22 cellular contexts compared by ENCODE assay signal in the genomic region with DNA sequence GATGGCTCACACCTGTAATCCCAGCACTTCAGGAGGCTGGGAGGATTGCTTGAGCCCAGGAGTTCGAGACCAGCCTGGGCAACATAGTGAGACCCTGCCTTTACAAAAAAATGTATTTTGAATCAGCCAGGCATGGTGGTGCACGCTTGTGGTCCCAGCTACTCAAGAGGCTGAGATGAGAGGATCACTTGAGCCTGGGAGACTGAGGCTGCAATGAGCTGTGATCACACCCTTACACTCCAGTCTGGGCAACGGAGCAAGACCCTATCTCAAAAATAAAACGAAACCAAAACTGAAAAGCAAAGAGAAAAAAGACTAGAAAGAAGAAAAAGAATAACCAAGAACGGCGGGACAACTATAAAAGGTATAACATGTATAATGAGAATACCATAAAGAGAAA. TPM values are rescaled to one million over a fixed set of nuclear protein-coding genes. Genes with fewer than 3 reads are reported as not detected.
DNase-seq lines count a peak whose midpoint lies in the region; ATAC-seq, FAIRE-seq and TF ChIP-seq lines count a peak whose summit lies in the region.
"Had no signal": no experiment of that assay in that cellular context is flagged by ENCODE, and none has a peak within 500 bp of the region (broad histone marks: within the 10 kb centered on the region; RNA-seq: fewer than 3 reads in every experiment).

No MANE protein-coding gene starts in this region.

- in situ Hi-C loops in HepG2 (cut with HindIII; ENCODE audit: extremely low pct_ligation_motif_present, low pct_unique_long_range_greater_than_20kb) = no loop called here

- no peaks in the 10 kb centered on the region for H4K20me1 ChIP-seq in HepG2 (ENCODE audit: insufficient read depth, low read length)
- no peaks in the 10 kb centered on the region for H4K20me1 ChIP-seq in OCI-LY1 (ENCODE audit: insufficient read depth, low read length)
- H4K20me1 ChIP-seq: BLaER1 treated with 17β-estradiol and CSF1 and Interleukin-3, amounts not matched to agents 10 nM and 100 nM had no signal

- H3K4me1 Mint-ChIP-seq in effector memory CD8-positive, alpha-beta T cell (ENCODE audit: low read depth in 2 of 2) = no peaks in the 10 kb centered on the region
- H3K4me1 Mint-ChIP-seq: B cell had no signal

- no peak for TF ChIP-seq EP300 in HepG2 (IDR thresholded peaks at IDR 0.05; ENCODE audit: low read depth in 2 of 2, low read length in 2 of 2)
- TF ChIP-seq EP300 in HepG2 (CRISPR knock-in tag; IDR thresholded peaks at IDR 0.05; ENCODE audit: borderline replicate concordance) = no peak

- H3F3A ChIP-seq in OCI-LY1 (ENCODE audit: insufficient read depth, low read length) = no peaks in the 10 kb centered on the region

- BruUV-seq in HepG2 (replicated peaks; lab: Mats Ljungman, UMichigan) = no TSS peak

- no peak overlapping the region for H3K27ac ChIP-seq in HepG2 (ENCODE audit: extremely low read length, insufficient read depth, low read length)
- H3K27ac ChIP-seq in right lobe of liver = no peak overlapping the region
- no peak overlapping the region for H3K27ac ChIP-seq in OCI-LY1 (ENCODE audit: low read depth, low read length, poor library complexity, severe bottlenecking)
- H3K27ac ChIP-seq: BLaER1 treated with 17β-estradiol and CSF1 and Interleukin-3, amounts not matched to agents 10 nM and 100 nM; GM23248 had no signal

- H3K4me1 ChIP-seq in HepG2 (ENCODE audit: insufficient read depth, low read length) (peaks cover 10% of the 10 kb centered on the region), right lobe of liver (no peaks in the 10 kb centered on the region), OCI-LY1 (ENCODE audit: insufficient read depth, low read length, severe bottlenecking) (no peaks in the 10 kb centered on the region)
- H3K4me1 ChIP-seq: BLaER1 treated with 17β-estradiol and CSF1 and Interleukin-3, amounts not matched to agents 10 nM and 100 nM had no signal

- H3K79me2 ChIP-seq in HepG2 (ENCODE audit: insufficient read depth, low read length) (no peaks in the 10 kb centered on the region), OCI-LY1 (ENCODE audit: insufficient read depth, low read length) (no peaks in the 10 kb centered on the region)

- POLR2A ChIA-PET in HepG2 (lab: Yijun Ruan, JAX) = no interaction called here

- TF ChIP-seq CTCF in HepG2 (CRISPR knock-in tag; IDR thresholded peaks at IDR 0.05) (no peak), right lobe of liver (IDR thresholded peaks at IDR 0.05) (no peak), OCI-LY1 (IDR thresholded peaks at IDR 0.05; ENCODE audit: low read length) (no peak)

- peaks cover 32 to 57% of the 10 kb centered on the region in 2 donors for H3K27me3 Mint-ChIP-seq in effector memory CD8-positive, alpha-beta T cell

- no peaks in the 10 kb centered on the region for H3K9me3 ChIP-seq in HepG2 (ENCODE audit: low read length)
- no peaks in the 10 kb centered on the region for H3K9me3 ChIP-seq in right lobe of liver
- H3K9me3 ChIP-seq in OCI-LY1 (ENCODE audit: low read length) = no peaks in the 10 kb centered on the region
- H3K9me3 ChIP-seq: BLaER1 treated with 17β-estradiol and CSF1 and Interleukin-3, amounts not matched to agents 10 nM and 100 nM had no signal

- CTCF ChIA-PET in HepG2 (lab: Yijun Ruan, JAX; ENCODE audit: low intra/inter-chr PET ratio, low total read pairs) = no interaction called here

- intact Hi-C loops in HepG2 (cut with micrococcal nuclease; ENCODE audit: unreplicated experiment) = no loop called here
- intact Hi-C loops in right lobe of liver (cut with DNase I) = no loop called here

- H3K4me3 Mint-ChIP-seq in effector memory CD8-positive, alpha-beta T cell = peak overlapping the region; percentile 3 to 34
- H3K4me3 Mint-ChIP-seq: B cell; CD8-positive, alpha-beta T cell; IgD-negative memory B cell had no signal

- H3K27ac Mint-ChIP-seq in effector memory CD8-positive, alpha-beta T cell = peak overlapping the region in 1 of 2 donors; percentile 6
- H3K27ac Mint-ChIP-seq: CD8-positive, alpha-beta T cell; IgD-negative memory B cell had no signal

- 49% methylated on average over 6 of the region's 6 CpGs for WGBS in HepG2 (ENCODE audit: low lambda C conversion rate)
- WGBS in right lobe of liver (ENCODE audit: insufficient coverage, low coverage, low lambda C conversion rate, missing lambda C conversion rate) = 43% methylated on average over 4 of the region's 6 CpGs

- no peak for ATAC-seq in HepG2
- no peak for ATAC-seq in right lobe of liver
- ATAC-seq in effector memory CD8-positive, alpha-beta T cell (replicated peaks) = no peak
- ATAC-seq: CD8-positive, alpha-beta T cell; HCT116 had no signal

- no peak overlapping the region for H2AFZ ChIP-seq in HepG2 (ENCODE audit: low read length)
- no peak overlapping the region for H2AFZ ChIP-seq in OCI-LY1 (ENCODE audit: low read length)
- H2AFZ ChIP-seq: GM23248 had no signal

- H3K4me3 ChIP-seq in HepG2 (replicated peaks in 1 of 3; ENCODE audit: insufficient read depth in 1 of 3, low read depth in 2 of 3, low read length in 3 of 3) (no peak overlapping the region), right lobe of liver (no peak overlapping the region), OCI-LY1 (ENCODE audit: low read depth, low read length, poor library complexity, severe bottlenecking) (no peak overlapping the region)
- H3K4me3 ChIP-seq: BLaER1 treated with 17β-estradiol and CSF1 and Interleukin-3, amounts not matched to agents 10 nM and 100 nM; GM23248 had no signal

- H3K9me3 Mint-ChIP-seq in effector memory CD8-positive, alpha-beta T cell = no peaks in the 10 kb centered on the region
- H3K9me3 Mint-ChIP-seq: CD8-positive, alpha-beta T cell; IgD-negative memory B cell had no signal

- DNase-seq in HepG2 (ENCODE audit: low spot score) (no peak), right lobe of liver (no peak), OCI-M2 (lab: John Stamatoyannopoulos, UW; ENCODE audit: unreplicated experiment) (no peak), NOMO-1 (lab: John Stamatoyannopoulos, UW; ENCODE audit: unreplicated experiment in 2 of 2) (no peak), COLO668 (lab: John Stamatoyannopoulos, UW; ENCODE audit: unreplicated experiment) (no peak)
- DNase-seq in effector memory CD8-positive, alpha-beta T cell = no peak
- DNase-seq: 8988T; CD8-positive, alpha-beta T cell; COR-L47; DMS 273 treated with DMSO at 0.1 percent for 48 hours; DMS53; GM23248; H7 had no signal

- no peaks in the 10 kb centered on the region for H3K36me3 ChIP-seq in HepG2 (replicated peaks in 1 of 2; ENCODE audit: control insufficient read depth in 1 of 2, insufficient read depth in 2 of 2, low read length in 2 of 2)
- no peaks in the 10 kb centered on the region for H3K36me3 ChIP-seq in right lobe of liver
- no peaks in the 10 kb centered on the region for H3K36me3 ChIP-seq in OCI-LY1 (ENCODE audit: insufficient read depth, low read length)
- H3K36me3 ChIP-seq: BLaER1 treated with 17β-estradiol and CSF1 and Interleukin-3, amounts not matched to agents 10 nM and 100 nM had no signal

- TF ChIP-seq RAD21 in HepG2 (CRISPR knock-in tag; IDR thresholded peaks at IDR 0.05) = no peak

- H3K9ac ChIP-seq in HepG2 (ENCODE audit: insufficient read depth, low read depth, low read length) (no peak overlapping the region), OCI-LY1 (ENCODE audit: low read length) (no peak overlapping the region)
- H3K9ac ChIP-seq: BLaER1 treated with 17β-estradiol and CSF1 and Interleukin-3, amounts not matched to agents 10 nM and 100 nM; GM23248 had no signal

- no peak for TF ChIP-seq POLR2A in HepG2 (IDR thresholded peaks at IDR 0.05; ENCODE audit: insufficient read depth in 1 of 2, low read depth in 2 of 2, low read length in 2 of 2)
- no peak for TF ChIP-seq POLR2A in right lobe of liver (IDR thresholded peaks at IDR 0.05)

- no peak overlapping the region for H3K4me2 ChIP-seq in HepG2 (ENCODE audit: low read depth, low read length)
- H3K4me2 ChIP-seq in OCI-LY1 (ENCODE audit: low read length) = peak overlapping the region; percentile 23; the same call in 1 of the 2 replicates
- H3K4me2 ChIP-seq: BLaER1 treated with 17β-estradiol and CSF1 and Interleukin-3, amounts not matched to agents 10 nM and 100 nM had no signal

- no peaks in the 10 kb centered on the region for H3K36me3 Mint-ChIP-seq in effector memory CD8-positive, alpha-beta T cell (ENCODE audit: insufficient read depth)
- H3K36me3 Mint-ChIP-seq: CD8-positive, alpha-beta T cell had no signal

- no peaks in the 10 kb centered on the region for H3K9me2 ChIP-seq in OCI-LY1 (ENCODE audit: low read depth, low read length)

- no peaks in the 10 kb centered on the region for H3K27me3 ChIP-seq in HepG2 (ENCODE audit: control insufficient read depth in 1 of 2, insufficient read depth in 2 of 2, low read length in 2 of 2)
- H3K27me3 ChIP-seq in right lobe of liver = no peaks in the 10 kb centered on the region
- no peaks in the 10 kb centered on the region; the same call in 1 of the 2 replicates for H3K27me3 ChIP-seq in OCI-LY1 (ENCODE audit: insufficient read depth, low read length)
- H3K27me3 ChIP-seq: BLaER1 treated with 17β-estradiol and CSF1 and Interleukin-3, amounts not matched to agents 10 nM and 100 nM had no signal

- FAIRE-seq in HepG2 (lab: Jason Lieb, UNC) = no peak
- FAIRE-seq: G401.6, GM12891, GM19239, HTR-8/SVneo had no signal

TF ChIP-seq in HepG2, 621 proteins besides CTCF, POLR2A, EP300 and RAD21 (continues in another document):
- no peak for TF ChIP-seq ZNF780A (CRISPR knock-in tag; IDR thresholded peaks at IDR 0.05)

RNA-seq across cellular contexts. Expression of a gene that starts 15.4 kb away (rescaled TPM):
- total RNA-seq in HepG2 (2016; rRNA removed; fragmentation: Illumina TruSeq; extraction: Trizol) (0.04 and 0.11 TPM in 2 replicates), right lobe of liver (under 1 TPM; 0.20 to 0.68 (median 0.37) TPM)
- total RNA-seq in HepG2 (2016; cell fraction: cytosol; rRNA removed; fragmentation: Illumina TruSeq; extraction: Trizol; ENCODE audit: low read depth) = not detected in 2 replicates
- total RNA-seq in HepG2 (2016; cell fraction: insoluble cytoplasmic fraction; rRNA removed; fragmentation: Illumina TruSeq; extraction: Trizol) = 0.13 and 0.17 TPM in 2 replicates
- 0.06 and 0.07 TPM in 2 replicates for total RNA-seq in HepG2 (2016; cell fraction: membrane; rRNA removed; fragmentation: Illumina TruSeq; extraction: Trizol)
- 0.41 and 0.68 TPM in 2 replicates for total RNA-seq in HepG2 (2016; cell fraction: nucleus; rRNA removed; fragmentation: Illumina TruSeq; extraction: Trizol)
- polyA plus RNA-seq in HepG2 (2011; rRNA removed) = 0.32 and 0.69 TPM in 2 replicates
- 0.07 and 0.13 TPM in 2 replicates for polyA plus RNA-seq in HepG2 (2011; cell fraction: cytosol; rRNA removed)
- 2.2 and 2.5 TPM in 2 replicates for polyA plus RNA-seq in HepG2 (2011; cell fraction: nucleus; rRNA removed)
- 0.70 and 0.88 TPM in 2 replicates for polyA plus RNA-seq in HepG2 (2012)
- polyA plus RNA-seq in HepG2 (2016; cell fraction: cytosol; fragmentation: Illumina TruSeq; extraction: Trizol; ENCODE audit: low read depth) = not detected in 2 replicates
- 0.02 and 0.05 TPM in 2 replicates for polyA plus RNA-seq in HepG2 (2016; cell fraction: insoluble cytoplasmic fraction; fragmentation: Illumina TruSeq; extraction: Trizol; ENCODE audit: low read depth)
- polyA plus RNA-seq in HepG2 (2016; cell fraction: membrane; fragmentation: Illumina TruSeq; extraction: Trizol; ENCODE audit: low read depth) = 0.03 TPM in 1 of 2 replicates, not detected in the other
- polyA plus RNA-seq in HepG2 (2016; cell fraction: nucleus; fragmentation: Illumina TruSeq; extraction: Trizol; ENCODE audit: insufficient read depth, low read depth) = 0.36 and 0.89 TPM in 2 replicates
- 0.74 and 0.84 TPM in 2 replicates for polyA minus RNA-seq in HepG2 (2011; rRNA and poly(A)+ RNA removed; ENCODE audit: low replicate concordance)
- polyA minus RNA-seq in HepG2 (2011; cell fraction: cytosol; rRNA and poly(A)+ RNA removed) = 0.09 and 0.20 TPM in 2 replicates
- 2.8 and 4.0 TPM in 2 replicates for polyA minus RNA-seq in HepG2 (2011; cell fraction: nucleus; rRNA and poly(A)+ RNA removed)
